16 cellular contexts compared by ENCODE assay signal in the genomic region with DNA sequence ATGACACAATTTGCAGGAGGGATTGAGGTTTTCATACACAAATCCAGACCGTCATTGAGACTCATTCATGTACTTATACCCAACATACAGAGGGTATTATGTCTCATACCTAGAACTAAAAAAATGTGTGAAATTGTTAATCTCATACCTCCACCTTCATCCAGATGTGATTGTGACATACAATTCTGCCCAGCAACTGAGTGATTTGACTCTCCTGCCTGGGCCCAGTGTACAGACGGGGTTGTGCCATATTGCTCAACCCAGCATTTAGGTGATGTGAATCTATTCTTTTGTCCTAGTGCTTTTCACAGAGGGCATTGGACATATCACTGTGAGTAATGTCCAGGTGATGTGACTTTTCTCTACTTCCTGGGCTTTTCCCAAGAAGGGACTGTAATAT. TPM values are rescaled to one million over a fixed set of nuclear protein-coding genes. Genes with fewer than 3 reads are reported as not detected.
DNase-seq lines count a peak whose midpoint lies in the region; ATAC-seq and TF ChIP-seq lines count a peak whose summit lies in the region.
"Had no signal": no experiment of that assay in that cellular context is flagged by ENCODE, and none has a peak within 500 bp of the region (broad histone marks: within the 10 kb centered on the region; RNA-seq: fewer than 3 reads in every experiment).

No MANE protein-coding gene starts in this region.

- no peak overlapping the region for H3K4ac ChIP-seq in H9 (ENCODE audit: low read depth, low read length)

- no peak overlapping the region for H3K14ac ChIP-seq in H9 (ENCODE audit: insufficient read depth, low read length)

- no CpG with 5 or more reads among the region's 2 CpGs for WGBS in H9 (ENCODE audit: extremely low coverage, insufficient read length, low lambda C conversion rate)

- no peaks in the 10 kb centered on the region for H3K9me3 ChIP-seq in H9 (ENCODE audit: control insufficient read depth, low read depth, low read length)
- H3K9me3 ChIP-seq: HAP-1 had no signal

- TF ChIP-seq CTCF in natural killer cell (IDR thresholded peaks at IDR 0.05) (no peak), H9 (conservative IDR thresholded peaks at IDR 0.05) (no peak)

- H4K8ac ChIP-seq in H9 (replicated peaks; ENCODE audit: insufficient read length, low read depth, low read length), result no peak overlapping the region

- H2AK5ac ChIP-seq in H9 (ENCODE audit: insufficient read length, low read length), result no peak overlapping the region

- no peak overlapping the region for H2BK20ac ChIP-seq in H9 (ENCODE audit: low read depth, low read length, poor library complexity, severe bottlenecking)

- H3K4me1 ChIP-seq in H9 (ENCODE audit: insufficient read depth, low read length), result 0 out of 2 replicates have a peak, but pooled peaks cover 2% of the 10 kb centered on the region
- H3K4me1 ChIP-seq: BLaER1 treated with 17β-estradiol and CSF1 and Interleukin-3, amounts not matched to agents 10 nM and 100 nM; HAP-1 had no signal

- H3K27me3 ChIP-seq in H9 (ENCODE audit: insufficient read depth, low read length), result no peaks in the 10 kb centered on the region; the same call in 1 of the 2 replicates
- H3K27me3 ChIP-seq: BLaER1 treated with 17β-estradiol and CSF1 and Interleukin-3, amounts not matched to agents 10 nM and 100 nM had no signal

- H3K18ac ChIP-seq in H9 (ENCODE audit: insufficient read length, low read depth, low read length), result no peak overlapping the region

- no peak for DNase-seq in activated CD8-positive, alpha-beta memory T cell treated with anti-CD3 and anti-CD28 coated beads, Interleukin-2, amount 10 ng/mL, durations not matched to agents 7 days and 5 days
- no peak for DNase-seq in activated CD8-positive, alpha-beta memory T cell treated with anti-CD3 and anti-CD28 coated beads, Interleukin-2, amount 50 U/mL, for 48 hours
- DNase-seq in natural killer cell treated with Interleukin-12 subunit alpha and Interleukin-12 subunit beta and Interleukin-15 and Interleukin-18, amount 100 ng/mL, for 72 hours (ENCODE audit: low spot score), result no peak
- DNase-seq in natural killer cell, result no peak
- DNase-seq in epithelial cell of prostate (ENCODE audit: low read depth, low spot score), result no peak
- DNase-seq in stimulated activated naive CD8-positive, alpha-beta T cell treated with anti-CD3 and anti-CD28 coated beads, Interleukin-15, amount 100 ng/mL, for 72 hours, result peak in 1 of 2 donors; percentile 25
- no peak for DNase-seq in H9
- DNase-seq: CD8-positive, alpha-beta memory T cell; IMR-90; NCI-H1417 treated with DMSO at 0.1 percent for 48 hours; NCI-H1930; NCI-H226; NCI-H524 had no signal

- no peak overlapping the region for H3K23ac ChIP-seq in H9 (ENCODE audit: insufficient read length, low read depth, low read length)

- H4K5ac ChIP-seq in H9 (ENCODE audit: insufficient read length, low read depth, low read length), result no peak overlapping the region

- no peak overlapping the region for H3K9ac ChIP-seq in H9 (ENCODE audit: extremely low read depth, insufficient read length, low read length)
- H3K9ac ChIP-seq: BLaER1 treated with 17β-estradiol and CSF1 and Interleukin-3, amounts not matched to agents 10 nM and 100 nM had no signal

- H2BK15ac ChIP-seq in H9 (ENCODE audit: low read depth, low read length), result no peak overlapping the region

- H4K20me1 ChIP-seq in H9 (ENCODE audit: control insufficient read depth, insufficient read depth, insufficient read length), result no peaks in the 10 kb centered on the region
- H4K20me1 ChIP-seq: BLaER1 treated with 17β-estradiol and CSF1 and Interleukin-3, amounts not matched to agents 10 nM and 100 nM had no signal

- no peak overlapping the region for H2AFZ ChIP-seq in H9 (ENCODE audit: low read length)

- H3K56ac ChIP-seq in H9 (ENCODE audit: insufficient read length, low read depth, low read length), result no peak overlapping the region

- no peak overlapping the region for H2BK12ac ChIP-seq in H9 (ENCODE audit: insufficient read length, low read depth, low read length)

- H3K9me3 Mint-ChIP-seq in activated CD8-positive, alpha-beta memory T cell treated with anti-CD3 and anti-CD28 coated beads, Interleukin-2, amount 10 ng/mL, durations not matched to agents 7 days and 5 days (ENCODE audit: low read depth), result peaks cover 16% of the 10 kb centered on the region
- H3K9me3 Mint-ChIP-seq in natural killer cell treated with Interleukin-12 subunit alpha and Interleukin-12 subunit beta and Interleukin-15 and Interleukin-18, amount 100 ng/mL, for 72 hours, result no peaks in the 10 kb centered on the region
- no peaks in the 10 kb centered on the region for H3K9me3 Mint-ChIP-seq in natural killer cell
- H3K9me3 Mint-ChIP-seq in stimulated activated naive CD8-positive, alpha-beta T cell treated with anti-CD3 and anti-CD28 coated beads, Interleukin-15, amount 100 ng/mL, for 72 hours, result peaks cover 0 to 8% of the 10 kb centered on the region in 2 donors
- no peaks in the 10 kb centered on the region for H3K9me3 Mint-ChIP-seq in H9
- H3K9me3 Mint-ChIP-seq: CD8-positive, alpha-beta memory T cell had no signal

- CTCF ChIA-PET in activated CD8-positive, alpha-beta memory T cell treated with anti-CD3 and anti-CD28 coated beads, Interleukin-2, amount 10 ng/mL, durations not matched to agents 7 days and 5 days (lab: Charles Lee), result no interaction called here

- H3K27me3 Mint-ChIP-seq in activated CD8-positive, alpha-beta memory T cell treated with anti-CD3 and anti-CD28 coated beads, Interleukin-2, amount 10 ng/mL, durations not matched to agents 7 days and 5 days, result no peaks in the 10 kb centered on the region
- H3K27me3 Mint-ChIP-seq in natural killer cell treated with Interleukin-12 subunit alpha and Interleukin-12 subunit beta and Interleukin-15 and Interleukin-18, amount 100 ng/mL, for 72 hours, result no peaks in the 10 kb centered on the region
- H3K27me3 Mint-ChIP-seq in natural killer cell (ENCODE audit: low read depth in 2 of 2), result no peaks in the 10 kb centered on the region
- no peaks in the 10 kb centered on the region for H3K27me3 Mint-ChIP-seq in stimulated activated naive CD8-positive, alpha-beta T cell treated with anti-CD3 and anti-CD28 coated beads, Interleukin-15, amount 100 ng/mL, for 72 hours
- no peaks in the 10 kb centered on the region for H3K27me3 Mint-ChIP-seq in H9 (ENCODE audit: low read depth)
- H3K27me3 Mint-ChIP-seq: CD8-positive, alpha-beta memory T cell had no signal

- peaks cover 79% of the 10 kb centered on the region for H3K79me2 ChIP-seq in H9 (ENCODE audit: insufficient read depth, low read length)

- H3K36me3 Mint-ChIP-seq in activated CD8-positive, alpha-beta memory T cell treated with anti-CD3 and anti-CD28 coated beads, Interleukin-2, amount 10 ng/mL, durations not matched to agents 7 days and 5 days, result peaks cover 69% of the 10 kb centered on the region
- peaks cover 8% of the 10 kb centered on the region for H3K36me3 Mint-ChIP-seq in natural killer cell treated with Interleukin-12 subunit alpha and Interleukin-12 subunit beta and Interleukin-15 and Interleukin-18, amount 100 ng/mL, for 72 hours
- no peaks in the 10 kb centered on the region for H3K36me3 Mint-ChIP-seq in natural killer cell
- H3K36me3 Mint-ChIP-seq in H9 (ENCODE audit: insufficient read depth in 1 of 3, low read depth in 3 of 3), result peaks cover 40 to 75% (median 57%) of the 10 kb centered on the region in 3 experiments; a peak in 6 of 7 replicates

- H2BK5ac ChIP-seq in H9 (ENCODE audit: insufficient read length, low read length), result no peak overlapping the region

- intact Hi-C loops in natural killer cell (cut with micrococcal nuclease), result no loop called here

- no peak overlapping the region for H3T11ph ChIP-seq in H9 (ENCODE audit: low read length)

- no peak overlapping the region for H4K91ac ChIP-seq in H9 (ENCODE audit: insufficient read length, low read depth, low read length)

- no peak overlapping the region for H3K4me3 Mint-ChIP-seq in activated CD8-positive, alpha-beta memory T cell treated with anti-CD3 and anti-CD28 coated beads, Interleukin-2, amount 10 ng/mL, durations not matched to agents 7 days and 5 days
- H3K4me3 Mint-ChIP-seq in natural killer cell treated with Interleukin-12 subunit alpha and Interleukin-12 subunit beta and Interleukin-15 and Interleukin-18, amount 100 ng/mL, for 72 hours, result no peak overlapping the region
- H3K4me3 Mint-ChIP-seq in natural killer cell (no peak overlapping the region), H9 (no peak overlapping the region)
- H3K4me3 Mint-ChIP-seq in stimulated activated naive CD8-positive, alpha-beta T cell treated with anti-CD3 and anti-CD28 coated beads, Interleukin-15, amount 100 ng/mL, for 72 hours, result no peak overlapping the region
- H3K4me3 Mint-ChIP-seq: CD8-positive, alpha-beta memory T cell had no signal

- H3K27ac ChIP-seq in epithelial cell of prostate, result peak overlapping the region; percentile 80
- H3K27ac ChIP-seq in H9 (ENCODE audit: insufficient read length, low read depth, low read length), result no peak overlapping the region
- H3K27ac ChIP-seq: BLaER1 treated with 17β-estradiol and CSF1 and Interleukin-3, amounts not matched to agents 10 nM and 100 nM had no signal

- peaks cover 25% of the 10 kb centered on the region for H3K4me1 Mint-ChIP-seq in activated CD8-positive, alpha-beta memory T cell treated with anti-CD3 and anti-CD28 coated beads, Interleukin-2, amount 10 ng/mL, durations not matched to agents 7 days and 5 days
- peaks cover 30 to 31% of the 10 kb centered on the region in 2 donors for H3K4me1 Mint-ChIP-seq in natural killer cell treated with Interleukin-12 subunit alpha and Interleukin-12 subunit beta and Interleukin-15 and Interleukin-18, amount 100 ng/mL, for 72 hours (ENCODE audit: low read depth in 2 of 2)
- H3K4me1 Mint-ChIP-seq in natural killer cell, result peaks cover 16 to 20% of the 10 kb centered on the region in 2 donors
- peaks cover 34% of the 10 kb centered on the region for H3K4me1 Mint-ChIP-seq in stimulated activated naive CD8-positive, alpha-beta T cell treated with anti-CD3 and anti-CD28 coated beads, Interleukin-15, amount 100 ng/mL, for 72 hours
- peaks cover 8 to 13% of the 10 kb centered on the region in 2 experiments; a peak in 3 of 4 replicates for H3K4me1 Mint-ChIP-seq in H9

- no peak overlapping the region for H3K27ac Mint-ChIP-seq in activated CD8-positive, alpha-beta memory T cell treated with anti-CD3 and anti-CD28 coated beads, Interleukin-2, amount 10 ng/mL, durations not matched to agents 7 days and 5 days
- peak overlapping the region; percentile 6 to 52 for H3K27ac Mint-ChIP-seq in natural killer cell treated with Interleukin-12 subunit alpha and Interleukin-12 subunit beta and Interleukin-15 and Interleukin-18, amount 100 ng/mL, for 72 hours
- H3K27ac Mint-ChIP-seq in natural killer cell, result no peak overlapping the region
- H3K27ac Mint-ChIP-seq in stimulated activated naive CD8-positive, alpha-beta T cell treated with anti-CD3 and anti-CD28 coated beads, Interleukin-15, amount 100 ng/mL, for 72 hours, result peak overlapping the region in 1 of 2 donors; percentile 88
- no peak overlapping the region for H3K27ac Mint-ChIP-seq in H9

- ATAC-seq in activated CD8-positive, alpha-beta memory T cell treated with anti-CD3 and anti-CD28 coated beads, Interleukin-2, amount 10 ng/mL, durations not matched to agents 7 days and 5 days, result peak; percentile 33
- peak; percentile 34 to 67 for ATAC-seq in natural killer cell treated with Interleukin-12 subunit alpha and Interleukin-12 subunit beta and Interleukin-15 and Interleukin-18, amount 100 ng/mL, for 72 hours
- no peak for ATAC-seq in natural killer cell
- peak; percentile 75 for ATAC-seq in stimulated activated naive CD8-positive, alpha-beta T cell treated with anti-CD3 and anti-CD28 coated beads, Interleukin-15, amount 100 ng/mL, for 72 hours

- no peak overlapping the region for H2BK120ac ChIP-seq in H9 (ENCODE audit: low read depth, low read length, poor library complexity, severe bottlenecking)

- no peak overlapping the region for H3K4me2 ChIP-seq in H9 (ENCODE audit: insufficient read depth, insufficient read length, low read length)
- H3K4me2 ChIP-seq: BLaER1 treated with 17β-estradiol and CSF1 and Interleukin-3, amounts not matched to agents 10 nM and 100 nM had no signal

- no peaks in the 10 kb centered on the region for H3K23me2 ChIP-seq in H9 (ENCODE audit: insufficient read length, low read depth, low read length, poor library complexity, severe bottlenecking)

- H3K79me1 ChIP-seq in H9 (ENCODE audit: insufficient read depth, low read depth, low read length, poor library complexity, severe bottlenecking), result peaks cover 25% of the 10 kb centered on the region

RNA-seq across cellular contexts. Expression of gene ZNF681, which starts 12.7 kb away (rescaled TPM):
- total RNA-seq in activated CD8-positive, alpha-beta memory T cell treated with anti-CD3 and anti-CD28 coated beads, Interleukin-2, amount 10 ng/mL, durations not matched to agents 7 days and 5 days, result 1 to 10 TPM; 3.8 to 4.9 TPM
- total RNA-seq in natural killer cell treated with Interleukin-12 subunit alpha and Interleukin-12 subunit beta and Interleukin-15 and Interleukin-18, amount 100 ng/mL, for 72 hours, result 1 to 10 TPM; 2.9 to 3.0 TPM
- total RNA-seq in natural killer cell, result 1 to 10 TPM; 1.2 to 2.3 (median 1.9) TPM
- 10.4 and 12.5 TPM in 2 replicates for total RNA-seq in H9 (2021)
- total RNA-seq: MCF 10A had no signal

Comparison
In these comparisons a context has a peak if more than half of its experiments do, and no peak if none do; other contexts are left out.
1. ATAC-seq: peak in activated CD8-positive, alpha-beta memory T cell treated with anti-CD3 and anti-CD28 coated beads, Interleukin-2, amount 10 ng/mL, durations not matched to agents 7 days and 5 days (single experiment), natural killer cell treated with Interleukin-12 subunit alpha and Interleukin-12 subunit beta and Interleukin-15 and Interleukin-18, amount 100 ng/mL, for 72 hours (2 of 2) and stimulated activated naive CD8-positive, alpha-beta T cell treated with anti-CD3 and anti-CD28 coated beads, Interleukin-15, amount 100 ng/mL, for 72 hours (single experiment); none in natural killer cell (0 of 3).
2. H3K27ac Mint-ChIP-seq: peak in natural killer cell treated with Interleukin-12 subunit alpha and Interleukin-12 subunit beta and Interleukin-15 and Interleukin-18, amount 100 ng/mL, for 72 hours (2 of 2); none in activated CD8-positive, alpha-beta memory T cell treated with anti-CD3 and anti-CD28 coated beads, Interleukin-2, amount 10 ng/mL, durations not matched to agents 7 days and 5 days (single experiment), natural killer cell (0 of 2) and H9 (0 of 3).